9 cellular contexts compared by ENCODE assay signal in the genomic region with DNA sequence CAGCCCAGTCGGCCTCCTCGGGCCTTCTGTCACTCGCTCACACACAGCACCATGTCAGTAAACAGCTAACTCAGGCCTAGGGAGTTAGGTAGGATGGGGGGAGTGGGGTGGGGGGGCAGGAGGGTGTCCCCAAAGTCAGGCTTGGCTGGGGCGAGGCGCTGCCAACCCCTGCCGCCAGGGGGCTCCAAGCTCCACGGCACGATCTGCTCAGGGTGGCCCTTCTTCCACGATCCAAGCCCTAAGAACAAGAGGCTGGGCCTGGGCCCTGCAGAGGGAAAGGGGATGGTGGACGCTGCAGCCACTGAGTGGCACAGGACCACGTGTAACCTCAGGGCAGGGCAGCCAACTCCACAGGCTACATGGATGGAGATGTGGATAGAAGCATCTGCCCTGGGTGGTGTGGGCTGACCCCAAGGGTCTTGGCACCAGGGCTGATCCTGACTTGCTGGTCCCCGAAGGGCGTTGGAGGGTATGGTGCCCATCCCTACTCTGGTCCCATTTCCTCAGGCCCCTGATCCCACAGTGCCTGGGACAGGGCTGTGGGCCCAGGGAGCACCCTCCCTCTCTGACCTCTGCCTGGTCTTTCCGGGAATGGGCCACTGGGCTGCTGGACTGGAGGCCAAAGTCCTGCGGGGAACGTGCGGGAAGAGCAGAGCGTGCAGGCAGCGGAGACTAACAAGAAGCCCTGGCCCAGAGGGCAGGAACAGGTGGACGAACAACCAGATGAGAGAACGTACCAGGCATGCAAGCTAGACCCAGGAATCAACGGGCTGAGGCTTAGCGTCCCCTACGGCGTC. TPM values are rescaled to one million over a fixed set of nuclear protein-coding genes. Genes with fewer than 3 reads are reported as not detected.
DNase-seq lines count a peak whose midpoint lies in the region; ATAC-seq and TF ChIP-seq lines count a peak whose summit lies in the region.
"Had no signal": no experiment of that assay in that cellular context is flagged by ENCODE, and none has a peak within 500 bp of the region (broad histone marks: within the 10 kb centered on the region; RNA-seq: fewer than 3 reads in every experiment).

No MANE protein-coding gene starts in this region.

- H3K4me3 Mint-ChIP-seq in glutamatergic neuron (ENCODE audit: unreplicated experiment) (no peak overlapping the region), progenitor cell of endocrine pancreas (ENCODE audit: low read depth) (no peak overlapping the region)

- H3K9me3 ChIP-seq in vagina, result no peaks in the 10 kb centered on the region

- peaks cover 16% of the 10 kb centered on the region for H3K27me3 Mint-ChIP-seq in glutamatergic neuron (ENCODE audit: unreplicated experiment)
- no peaks in the 10 kb centered on the region for H3K27me3 Mint-ChIP-seq in progenitor cell of endocrine pancreas
- H3K27me3 Mint-ChIP-seq: IgD-negative memory B cell had no signal

- peaks cover 26% of the 10 kb centered on the region for H3K36me3 ChIP-seq in BJ (ENCODE audit: control insufficient read depth, insufficient read depth, low read length)
- peaks cover 0 to 46% of the 10 kb centered on the region in 2 donors for H3K36me3 ChIP-seq in vagina

- no peak overlapping the region for H3K4me3 ChIP-seq in BJ (ENCODE audit: low read depth, low read length)
- H3K4me3 ChIP-seq in vagina, result no peak overlapping the region

- CTCF ChIA-PET in BJ (lab: Yijun Ruan, JAX), result interaction anchor here (0.7 to 7.2 kb wide), 12 partner anchors 8 to 145 kb away, joined by 3 to 97 read pairs (median 5); a partner anchor contains a TSS

- H3K27ac ChIP-seq in vagina, result no peak overlapping the region

- DNase-seq in BJ (ENCODE audit: low read depth), result no peak
- peak; percentile 25 for DNase-seq in HCEC 1CT
- peak; percentile 49 to 77 (median 74) for DNase-seq in activated naive CD4-positive, alpha-beta T cell (lab: John Stamatoyannopoulos, UW)
- peak; percentile 81 for DNase-seq in glutamatergic neuron
- peak; percentile 78 for DNase-seq in progenitor cell of endocrine pancreas (ENCODE audit: low spot score, unreplicated experiment)
- DNase-seq in vagina (ENCODE audit: extremely low spot score in 2 of 2), result no peak

- H3K27me3 ChIP-seq in BJ (ENCODE audit: control insufficient read depth, insufficient read depth, low read length) (no peaks in the 10 kb centered on the region), vagina (no peaks in the 10 kb centered on the region)

- TF ChIP-seq CTCF in BJ (IDR thresholded peaks at IDR 0.05; ENCODE audit: insufficient read depth, low read depth, low read length) (peak; percentile 97), glutamatergic neuron (IDR thresholded peaks at IDR 0.05; ENCODE audit: partially characterized antibody, unreplicated experiment) (peak; percentile 99), progenitor cell of endocrine pancreas (IDR thresholded peaks at IDR 0.05; ENCODE audit: unreplicated experiment) (peak; percentile 96), vagina (IDR thresholded peaks at IDR 0.05) (peak; percentile 55 to 94 (median 59))

- H3K27ac Mint-ChIP-seq in glutamatergic neuron (ENCODE audit: unreplicated experiment), result no peak overlapping the region
- no peak overlapping the region for H3K27ac Mint-ChIP-seq in progenitor cell of endocrine pancreas
- H3K27ac Mint-ChIP-seq: IgD-negative memory B cell had no signal

- POLR2A ChIA-PET in BJ (lab: Charles Lee), result no interaction called here

- peaks cover 15% of the 10 kb centered on the region for H3K4me1 ChIP-seq in vagina

- ATAC-seq in HG02852 (IDR thresholded peaks at IDR 0.05; ENCODE audit: unreplicated experiment), result no peak

- TF ChIP-seq POLR2A in Raji (IDR thresholded peaks at IDR 0.05; ENCODE audit: insufficient read depth, low read depth, low read length) (0 out of 2 replicates have a peak, but pooled peaks have one; percentile 22), vagina (IDR thresholded peaks at IDR 0.05) (no peak)

- H3K4me1 Mint-ChIP-seq in glutamatergic neuron (ENCODE audit: low read depth, unreplicated experiment) (peaks cover 11% of the 10 kb centered on the region), progenitor cell of endocrine pancreas (ENCODE audit: low read depth) (peaks cover 11% of the 10 kb centered on the region)

- intact Hi-C loops in vagina (cut with DNase I), result loop anchor here (2.0 kb wide), 1 partner anchor 42 kb away; no protein-coding TSS in a partner anchor

- peaks cover 3% of the 10 kb centered on the region for H3K9me3 Mint-ChIP-seq in glutamatergic neuron (ENCODE audit: unreplicated experiment)
- no peaks in the 10 kb centered on the region for H3K9me3 Mint-ChIP-seq in progenitor cell of endocrine pancreas (ENCODE audit: low read depth)
- H3K9me3 Mint-ChIP-seq: IgD-negative memory B cell had no signal

- H3K36me3 Mint-ChIP-seq in glutamatergic neuron (ENCODE audit: unreplicated experiment) (no peaks in the 10 kb centered on the region), progenitor cell of endocrine pancreas (ENCODE audit: insufficient read depth) (peaks cover 18% of the 10 kb centered on the region)

RNA-seq across cellular contexts. Expression of a gene that starts 29.1 kb away (rescaled TPM):
- 16.0 and 28.5 TPM in 2 replicates for polyA plus RNA-seq in BJ (2011; rRNA removed)
- polyA minus RNA-seq in BJ (2011; rRNA and poly(A)+ RNA removed), result 16.2 and 16.5 TPM in 2 replicates
- total RNA-seq in glutamatergic neuron (ENCODE audit: unreplicated experiment), result 6.4 TPM
- total RNA-seq in progenitor cell of endocrine pancreas, result 14.0 and 14.3 TPM in 2 replicates
- 13.5 TPM for total RNA-seq in vagina

RNA-seq across cellular contexts. Expression of a gene that starts 29.1 kb away (rescaled TPM):
- 146 and 332 TPM in 2 replicates for polyA plus RNA-seq in BJ (2011; rRNA removed)
- 58.9 and 97.0 TPM in 2 replicates for polyA minus RNA-seq in BJ (2011; rRNA and poly(A)+ RNA removed)
- total RNA-seq in glutamatergic neuron (ENCODE audit: unreplicated experiment) (34.8 TPM), progenitor cell of endocrine pancreas (48.7 and 58.2 TPM in 2 replicates), vagina (240 TPM)

RNA-seq across cellular contexts. Expression of a gene that starts 45.9 kb away (rescaled TPM):
- 2.5 and 3.8 TPM in 2 replicates for polyA plus RNA-seq in BJ (2011; rRNA removed)
- polyA minus RNA-seq in BJ (2011; rRNA and poly(A)+ RNA removed), result 2.9 and 4.7 TPM in 2 replicates
- total RNA-seq in glutamatergic neuron (ENCODE audit: unreplicated experiment) (119 TPM), progenitor cell of endocrine pancreas (95.3 and 101 TPM in 2 replicates), vagina (10.8 TPM)

RNA-seq across cellular contexts. Expression of a gene that starts 50.2 kb away (rescaled TPM):
- polyA plus RNA-seq in BJ (2011; rRNA removed), result 33.4 and 51.7 TPM in 2 replicates
- polyA minus RNA-seq in BJ (2011; rRNA and poly(A)+ RNA removed), result 32.4 and 55.5 TPM in 2 replicates
- total RNA-seq in glutamatergic neuron (ENCODE audit: unreplicated experiment) (31.8 TPM), progenitor cell of endocrine pancreas (19.9 and 21.8 TPM in 2 replicates), vagina (21.4 TPM)

Comparison
In these comparisons a context has a peak if more than half of its experiments do, and no peak if none do; other contexts are left out.
1. DNase-seq: peak in HCEC 1CT (single experiment), activated naive CD4-positive, alpha-beta T cell (4 of 4), glutamatergic neuron (single experiment) and progenitor cell of endocrine pancreas (single experiment); none in BJ (single experiment) and vagina (0 of 2).
2. Peak in every context shown above with its lines, with median percentiles within 50 percentile points of each other: CTCF ChIP-seq.